9 cellular contexts compared by ENCODE assay signal in genomic region chr18:53796042-53796729, GRCh38.
A peak's percentile ranks its signal among the peaks of the same experiment; 100 is the strongest.
DNase-seq lines count a peak whose midpoint lies in the region; ATAC-seq and TF ChIP-seq lines count a peak whose summit lies in the region.
"Had no signal": no experiment of that assay in that cellular context is flagged by ENCODE, and none has a peak within 500 bp of the region (broad histone marks: within the 10 kb centered on the region; RNA-seq: fewer than 3 reads in every experiment).

No MANE protein-coding gene starts in this region.

- CTCF ChIA-PET in activated CD8-positive, alpha-beta memory T cell treated with anti-CD3 and anti-CD28 coated beads, Interleukin-2, amount 10 ng/mL, durations not matched to agents 7 days and 5 days (lab: Charles Lee): no interaction called here

- DNase-seq in AG20443 (ENCODE audit: low spot score) (peak; percentile 81), fibroblast of the aortic adventitia (ENCODE audit: low read depth) (peak; percentile 97)
- no peak for DNase-seq in activated CD8-positive, alpha-beta memory T cell treated with anti-CD3 and anti-CD28 coated beads for 24 hours
- DNase-seq in activated CD8-positive, alpha-beta memory T cell treated with anti-CD3 and anti-CD28 coated beads, Interleukin-2, amount 10 ng/mL, durations not matched to agents 7 days and 5 days: no peak
- DNase-seq in stimulated activated CD4-positive, alpha-beta T cell treated with anti-CD3 and anti-CD28 coated beads, Interleukin-1b, Interleukin-23, amount 100 ng/mL, for 48 hours: no peak
- DNase-seq in activated naive CD4-positive, alpha-beta T cell treated with anti-CD3 and anti-CD28 coated beads, Interleukin-2, amount 50 U/mL, for 16 hours: no peak

- H4K20me1 ChIP-seq in KMS-11 (ENCODE audit: insufficient read depth): no peaks in the 10 kb centered on the region

- H3K4me3 Mint-ChIP-seq in activated CD8-positive, alpha-beta memory T cell treated with anti-CD3 and anti-CD28 coated beads, Interleukin-2, amount 10 ng/mL, durations not matched to agents 7 days and 5 days: no peak overlapping the region

- no peaks in the 10 kb centered on the region for H3K79me2 ChIP-seq in KMS-11 (ENCODE audit: insufficient read depth, low read depth)

- no peak overlapping the region for H3K27ac ChIP-seq in KMS-11
- H3K27ac ChIP-seq: skin epidermis had no signal

- no peaks in the 10 kb centered on the region for H3K27me3 Mint-ChIP-seq in activated CD8-positive, alpha-beta memory T cell treated with anti-CD3 and anti-CD28 coated beads, Interleukin-2, amount 10 ng/mL, durations not matched to agents 7 days and 5 days

- H3K4me1 ChIP-seq in KMS-11 (ENCODE audit: low read depth, poor library complexity, severe bottlenecking): peaks cover 25% of the 10 kb centered on the region

- no peaks in the 10 kb centered on the region for H3K27me3 ChIP-seq in KMS-11 (ENCODE audit: insufficient read depth, low read depth)

- no peak overlapping the region for H3K27ac Mint-ChIP-seq in activated CD8-positive, alpha-beta memory T cell treated with anti-CD3 and anti-CD28 coated beads, Interleukin-2, amount 10 ng/mL, durations not matched to agents 7 days and 5 days

- TF ChIP-seq CTCF in KMS-11 (conservative IDR thresholded peaks at IDR 0.05; ENCODE audit: low read depth, low read length) (no peak), fibroblast of the aortic adventitia (IDR thresholded peaks at IDR 0.05; ENCODE audit: insufficient read depth, low read length) (no peak)

- H3K4me3 ChIP-seq in KMS-11 (IDR thresholded peaks at IDR 0.05; ENCODE audit: insufficient read depth, low read depth, low read length) (no peak overlapping the region), fibroblast of the aortic adventitia (ENCODE audit: low read depth, low read length) (no peak overlapping the region)
- H3K4me3 ChIP-seq: skin epidermis had no signal

- peaks cover 1% of the 10 kb centered on the region for H3K9me3 Mint-ChIP-seq in activated CD8-positive, alpha-beta memory T cell treated with anti-CD3 and anti-CD28 coated beads, Interleukin-2, amount 10 ng/mL, durations not matched to agents 7 days and 5 days (ENCODE audit: low read depth)

- no peak overlapping the region for H3K9ac ChIP-seq in KMS-11

- H3K36me3 ChIP-seq in KMS-11 (ENCODE audit: insufficient read depth): no peaks in the 10 kb centered on the region

- no peaks in the 10 kb centered on the region for H3K36me3 Mint-ChIP-seq in activated CD8-positive, alpha-beta memory T cell treated with anti-CD3 and anti-CD28 coated beads, Interleukin-2, amount 10 ng/mL, durations not matched to agents 7 days and 5 days

- H3K4me2 ChIP-seq in KMS-11: peak overlapping the region; percentile 4; the same call in 1 of the 2 replicates

- ATAC-seq in GM21526 (IDR thresholded peaks at IDR 0.05; ENCODE audit: low FRiP score, unreplicated experiment): peak; percentile 69
- no peak for ATAC-seq in activated CD8-positive, alpha-beta memory T cell treated with anti-CD3 and anti-CD28 coated beads, Interleukin-2, amount 10 ng/mL, durations not matched to agents 7 days and 5 days

- peaks cover 4% of the 10 kb centered on the region for H3K4me1 Mint-ChIP-seq in activated CD8-positive, alpha-beta memory T cell treated with anti-CD3 and anti-CD28 coated beads, Interleukin-2, amount 10 ng/mL, durations not matched to agents 7 days and 5 days

- H2AFZ ChIP-seq in KMS-11 (ENCODE audit: low read depth): no peak overlapping the region

Comparison
In these comparisons a context has a peak if more than half of its experiments do, and no peak if none do; other contexts are left out.
1. DNase-seq: peak in AG20443 (single experiment) and fibroblast of the aortic adventitia (single experiment); none in activated CD8-positive, alpha-beta memory T cell treated with anti-CD3 and anti-CD28 coated beads for 24 hours (single experiment), activated CD8-positive, alpha-beta memory T cell treated with anti-CD3 and anti-CD28 coated beads, Interleukin-2, amount 10 ng/mL, durations not matched to agents 7 days and 5 days (single experiment), stimulated activated CD4-positive, alpha-beta T cell treated with anti-CD3 and anti-CD28 coated beads, Interleukin-1b, Interleukin-23, amount 100 ng/mL, for 48 hours (single experiment) and activated naive CD4-positive, alpha-beta T cell treated with anti-CD3 and anti-CD28 coated beads, Interleukin-2, amount 50 U/mL, for 16 hours (single experiment).